ENCODE assay signal across 1 cellular context in the genomic region with DNA sequence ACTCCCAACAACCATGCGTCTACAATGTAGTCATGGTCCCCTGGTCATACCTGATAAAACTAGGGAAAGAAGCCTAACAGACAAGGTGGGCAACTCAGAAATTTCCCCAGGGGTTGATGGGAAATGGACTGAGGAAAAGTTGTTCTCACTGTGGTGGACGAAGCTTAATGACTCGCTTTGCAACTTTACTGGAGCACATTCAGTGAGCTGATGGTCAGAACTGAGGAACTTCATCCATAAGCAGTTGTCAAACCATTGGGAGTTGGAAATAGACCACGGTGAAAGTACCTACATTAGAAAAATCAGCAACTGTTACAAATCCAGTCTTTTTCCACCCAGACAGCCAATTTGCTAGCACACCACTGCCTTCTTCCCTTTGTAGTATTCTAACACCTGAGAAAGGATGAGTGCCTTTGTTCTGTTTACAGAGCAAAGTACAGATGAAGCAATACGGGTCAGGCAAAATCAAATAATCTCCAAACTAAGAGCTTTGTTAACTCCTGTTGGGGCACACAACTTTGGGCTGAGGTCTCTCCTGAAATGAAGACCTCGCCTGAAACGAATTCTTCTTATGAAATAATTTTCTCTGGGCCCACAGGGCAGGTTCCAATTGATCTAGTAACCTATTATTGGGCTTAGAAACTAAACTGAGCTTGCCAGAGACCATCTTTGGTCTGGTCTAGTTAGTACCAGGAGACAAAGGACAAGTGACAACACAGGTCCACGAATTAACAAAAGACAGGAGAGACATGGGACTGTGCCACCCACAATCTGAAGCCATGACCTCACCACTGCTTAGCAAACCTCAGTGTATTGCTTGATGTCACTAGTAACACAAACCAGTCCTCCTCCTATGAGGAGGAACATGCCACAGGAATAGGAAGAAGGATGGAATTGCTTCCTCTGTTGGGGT.
TF ChIP-seq lines count a peak whose summit lies in the region.

No MANE protein-coding gene starts in this region.

TF ChIP-seq in HepG2, 621 proteins besides CTCF, POLR2A, EP300 and RAD21 (continued from another document and continues in another):
- TF ChIP-seq, protein P1, sequence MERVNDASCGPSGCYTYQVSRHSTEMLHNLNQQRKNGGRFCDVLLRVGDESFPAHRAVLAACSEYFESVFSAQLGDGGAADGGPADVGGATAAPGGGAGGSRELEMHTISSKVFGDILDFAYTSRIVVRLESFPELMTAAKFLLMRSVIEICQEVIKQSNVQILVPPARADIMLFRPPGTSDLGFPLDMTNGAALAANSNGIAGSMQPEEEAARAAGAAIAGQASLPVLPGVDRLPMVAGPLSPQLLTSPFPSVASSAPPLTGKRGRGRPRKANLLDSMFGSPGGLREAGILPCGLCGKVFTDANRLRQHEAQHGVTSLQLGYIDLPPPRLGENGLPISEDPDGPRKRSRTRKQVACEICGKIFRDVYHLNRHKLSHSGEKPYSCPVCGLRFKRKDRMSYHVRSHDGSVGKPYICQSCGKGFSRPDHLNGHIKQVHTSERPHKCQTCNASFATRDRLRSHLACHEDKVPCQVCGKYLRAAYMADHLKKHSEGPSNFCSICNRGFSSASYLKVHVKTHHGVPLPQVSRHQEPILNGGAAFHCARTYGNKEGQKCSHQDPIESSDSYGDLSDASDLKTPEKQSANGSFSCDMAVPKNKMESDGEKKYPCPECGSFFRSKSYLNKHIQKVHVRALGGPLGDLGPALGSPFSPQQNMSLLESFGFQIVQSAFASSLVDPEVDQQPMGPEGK (CRISPR knock-in tag; IDR thresholded peaks at IDR 0.05) = peak; percentile 49
- TF ChIP-seq, protein P2, sequence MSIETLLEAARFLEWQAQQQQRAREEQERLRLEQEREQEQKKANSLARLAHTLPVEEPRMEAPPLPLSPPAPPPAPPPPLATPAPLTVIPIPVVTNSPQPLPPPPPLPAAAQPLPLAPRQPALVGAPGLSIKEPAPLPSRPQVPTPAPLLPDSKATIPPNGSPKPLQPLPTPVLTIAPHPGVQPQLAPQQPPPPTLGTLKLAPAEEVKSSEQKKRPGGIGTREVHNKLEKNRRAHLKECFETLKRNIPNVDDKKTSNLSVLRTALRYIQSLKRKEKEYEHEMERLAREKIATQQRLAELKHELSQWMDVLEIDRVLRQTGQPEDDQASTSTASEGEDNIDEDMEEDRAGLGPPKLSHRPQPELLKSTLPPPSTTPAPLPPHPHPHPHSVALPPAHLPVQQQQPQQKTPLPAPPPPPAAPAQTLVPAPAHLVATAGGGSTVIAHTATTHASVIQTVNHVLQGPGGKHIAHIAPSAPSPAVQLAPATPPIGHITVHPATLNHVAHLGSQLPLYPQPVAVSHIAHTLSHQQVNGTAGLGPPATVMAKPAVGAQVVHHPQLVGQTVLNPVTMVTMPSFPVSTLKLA (IDR thresholded peaks at IDR 0.05) = 0 out of 2 replicates have a peak, but pooled peaks have one; percentile 7
- TF ChIP-seq ZKSCAN8 (CRISPR knock-in tag; IDR thresholded peaks at IDR 0.05; ENCODE audit: borderline replicate concordance) (peak; percentile 75; the same call in 1 of the 2 replicates), PHB2 (IDR thresholded peaks at IDR 0.05; ENCODE audit: partially characterized antibody) (no peak), SALL1 (CRISPR knock-in tag; IDR thresholded peaks at IDR 0.05) (peak; percentile 77; the same call in 1 of the 2 replicates), DR1 (CRISPR knock-in tag; IDR thresholded peaks at IDR 0.05) (no peak), HNF4G (IDR thresholded peaks at IDR 0.05; ENCODE audit: borderline replicate concordance, low read depth, low read length) (peak; percentile 98), HNF4G (CRISPR knock-in tag; IDR thresholded peaks at IDR 0.05; ENCODE audit: borderline replicate concordance, low read depth) (peak; percentile 90; the same call in 1 of the 2 replicates), RXRB (CRISPR knock-in tag; IDR thresholded peaks at IDR 0.05; ENCODE audit: borderline replicate concordance) (peak; percentile 88), MIER2 (CRISPR knock-in tag; IDR thresholded peaks at IDR 0.05) (peak; percentile 37; the same call in 1 of the 2 replicates), MED1 (CRISPR knock-in tag; IDR thresholded peaks at IDR 0.05) (peak; percentile 80), ZBTB8A (CRISPR knock-in tag; IDR thresholded peaks at IDR 0.05; ENCODE audit: borderline replicate concordance, low read depth) (no peak), MIXL1 (CRISPR knock-in tag; IDR thresholded peaks at IDR 0.05) (peak; percentile 78; the same call in 1 of the 2 replicates), BRCA1 (CRISPR knock-in tag; IDR thresholded peaks at IDR 0.05) (no peak), FOXO1 (CRISPR knock-in tag; IDR thresholded peaks at IDR 0.05) (peak; percentile 80), ZMYM4 (CRISPR knock-in tag; IDR thresholded peaks at IDR 0.05) (peak; percentile 93), NR2F6 (IDR thresholded peaks at IDR 0.05) (peak; percentile 89), NR2F6 (CRISPR knock-in tag; IDR thresholded peaks at IDR 0.05) (peak; percentile 71), EHMT2 (IDR thresholded peaks at IDR 0.05; ENCODE audit: borderline replicate concordance, low read depth, low read length) (peak; percentile 43; the same call in 1 of the 2 replicates), TBX2 (CRISPR knock-in tag; IDR thresholded peaks at IDR 0.05; ENCODE audit: borderline replicate concordance) (peak; percentile 97), SMAD3 (CRISPR knock-in tag; IDR thresholded peaks at IDR 0.05) (peak; percentile 92), FOXJ3 (CRISPR knock-in tag; IDR thresholded peaks at IDR 0.05; ENCODE audit: borderline replicate concordance) (peak; percentile 93; the same call in 1 of the 2 replicates), ZBTB21 (CRISPR knock-in tag; IDR thresholded peaks at IDR 0.05) (peak; percentile 87), CHD4 (IDR thresholded peaks at IDR 0.05; ENCODE audit: borderline replicate concordance, low read length) (peak; percentile 90; the same call in 1 of the 2 replicates), ZEB1 (IDR thresholded peaks at IDR 0.05; ENCODE audit: insufficient replicate concordance, low read depth) (peak; percentile 82), SMARCC2 (IDR thresholded peaks at IDR 0.05) (0 out of 2 replicates have a peak, but pooled peaks have one; percentile 39), NR2F2 (IDR thresholded peaks at IDR 0.05; ENCODE audit: borderline replicate concordance, low read depth) (peak; percentile 78), ATM (IDR thresholded peaks at IDR 0.05; ENCODE audit: borderline replicate concordance) (no peak), ZNF496 (CRISPR knock-in tag; IDR thresholded peaks at IDR 0.05; ENCODE audit: insufficient replicate concordance) (no peak), TARDBP (CRISPR knock-in tag; IDR thresholded peaks at IDR 0.05) (peak; percentile 83; the same call in 1 of the 2 replicates), TEAD3 (CRISPR knock-in tag; optimal IDR thresholded peaks at IDR 0.05; ENCODE audit: borderline replicate concordance) (peak; percentile 21), NCOA2 (CRISPR knock-in tag; IDR thresholded peaks at IDR 0.05) (peak; percentile 90), CBX1 (IDR thresholded peaks at IDR 0.05; ENCODE audit: low read depth) (peak; percentile 29), CREM (IDR thresholded peaks at IDR 0.05) (peak; percentile 76), CREM (CRISPR knock-in tag; IDR thresholded peaks at IDR 0.05) (no peak), ATF7-NPFF (CRISPR knock-in tag; IDR thresholded peaks at IDR 0.05; ENCODE audit: low read depth) (no peak), KAT7 (CRISPR knock-in tag; IDR thresholded peaks at IDR 0.05; ENCODE audit: borderline replicate concordance) (peak; percentile 39; the same call in 1 of the 2 replicates), AGO1 (IDR thresholded peaks at IDR 0.05; ENCODE audit: low read depth, low read length, poor library complexity, severe bottlenecking) (no peak), PPARG (CRISPR knock-in tag; conservative IDR thresholded peaks at IDR 0.05) (peak; percentile 79), CBFB (CRISPR knock-in tag; IDR thresholded peaks at IDR 0.05) (0 out of 2 replicates have a peak, but pooled peaks have one; percentile 48)
- TF ChIP-seq, protein P3, sequence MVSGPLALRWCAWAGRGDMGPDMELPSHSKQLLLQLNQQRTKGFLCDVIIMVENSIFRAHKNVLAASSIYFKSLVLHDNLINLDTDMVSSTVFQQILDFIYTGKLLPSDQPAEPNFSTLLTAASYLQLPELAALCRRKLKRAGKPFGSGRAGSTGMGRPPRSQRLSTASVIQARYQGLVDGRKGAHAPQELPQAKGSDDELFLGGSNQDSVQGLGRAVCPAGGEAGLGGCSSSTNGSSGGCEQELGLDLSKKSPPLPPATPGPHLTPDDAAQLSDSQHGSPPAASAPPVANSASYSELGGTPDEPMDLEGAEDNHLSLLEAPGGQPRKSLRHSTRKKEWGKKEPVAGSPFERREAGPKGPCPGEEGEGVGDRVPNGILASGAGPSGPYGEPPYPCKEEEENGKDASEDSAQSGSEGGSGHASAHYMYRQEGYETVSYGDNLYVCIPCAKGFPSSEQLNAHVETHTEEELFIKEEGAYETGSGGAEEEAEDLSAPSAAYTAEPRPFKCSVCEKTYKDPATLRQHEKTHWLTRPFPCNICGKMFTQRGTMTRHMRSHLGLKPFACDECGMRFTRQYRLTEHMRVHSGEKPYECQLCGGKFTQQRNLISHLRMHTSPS (CRISPR knock-in tag; IDR thresholded peaks at IDR 0.05; ENCODE audit: low read depth) = no peak
- TF ChIP-seq, protein P4, sequence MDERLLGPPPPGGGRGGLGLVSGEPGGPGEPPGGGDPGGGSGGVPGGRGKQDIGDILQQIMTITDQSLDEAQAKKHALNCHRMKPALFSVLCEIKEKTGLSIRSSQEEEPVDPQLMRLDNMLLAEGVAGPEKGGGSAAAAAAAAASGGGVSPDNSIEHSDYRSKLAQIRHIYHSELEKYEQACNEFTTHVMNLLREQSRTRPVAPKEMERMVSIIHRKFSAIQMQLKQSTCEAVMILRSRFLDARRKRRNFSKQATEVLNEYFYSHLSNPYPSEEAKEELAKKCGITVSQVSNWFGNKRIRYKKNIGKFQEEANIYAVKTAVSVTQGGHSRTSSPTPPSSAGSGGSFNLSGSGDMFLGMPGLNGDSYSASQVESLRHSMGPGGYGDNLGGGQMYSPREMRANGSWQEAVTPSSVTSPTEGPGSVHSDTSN (CRISPR knock-in tag; IDR thresholded peaks at IDR 0.05) = no peak
- TF ChIP-seq, protein P5, sequence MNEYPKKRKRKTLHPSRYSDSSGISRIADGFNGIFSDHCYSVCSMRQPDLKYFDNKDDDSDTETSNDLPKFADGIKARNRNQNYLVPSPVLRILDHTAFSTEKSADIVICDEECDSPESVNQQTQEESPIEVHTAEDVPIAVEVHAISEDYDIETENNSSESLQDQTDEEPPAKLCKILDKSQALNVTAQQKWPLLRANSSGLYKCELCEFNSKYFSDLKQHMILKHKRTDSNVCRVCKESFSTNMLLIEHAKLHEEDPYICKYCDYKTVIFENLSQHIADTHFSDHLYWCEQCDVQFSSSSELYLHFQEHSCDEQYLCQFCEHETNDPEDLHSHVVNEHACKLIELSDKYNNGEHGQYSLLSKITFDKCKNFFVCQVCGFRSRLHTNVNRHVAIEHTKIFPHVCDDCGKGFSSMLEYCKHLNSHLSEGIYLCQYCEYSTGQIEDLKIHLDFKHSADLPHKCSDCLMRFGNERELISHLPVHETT (CRISPR knock-in tag; conservative IDR thresholded peaks at IDR 0.05) = no peak
- TF ChIP-seq, protein P6, sequence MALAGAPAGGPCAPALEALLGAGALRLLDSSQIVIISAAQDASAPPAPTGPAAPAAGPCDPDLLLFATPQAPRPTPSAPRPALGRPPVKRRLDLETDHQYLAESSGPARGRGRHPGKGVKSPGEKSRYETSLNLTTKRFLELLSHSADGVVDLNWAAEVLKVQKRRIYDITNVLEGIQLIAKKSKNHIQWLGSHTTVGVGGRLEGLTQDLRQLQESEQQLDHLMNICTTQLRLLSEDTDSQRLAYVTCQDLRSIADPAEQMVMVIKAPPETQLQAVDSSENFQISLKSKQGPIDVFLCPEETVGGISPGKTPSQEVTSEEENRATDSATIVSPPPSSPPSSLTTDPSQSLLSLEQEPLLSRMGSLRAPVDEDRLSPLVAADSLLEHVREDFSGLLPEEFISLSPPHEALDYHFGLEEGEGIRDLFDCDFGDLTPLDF (CRISPR knock-in tag; IDR thresholded peaks at IDR 0.05) = no peak
- TF ChIP-seq, protein P7, sequence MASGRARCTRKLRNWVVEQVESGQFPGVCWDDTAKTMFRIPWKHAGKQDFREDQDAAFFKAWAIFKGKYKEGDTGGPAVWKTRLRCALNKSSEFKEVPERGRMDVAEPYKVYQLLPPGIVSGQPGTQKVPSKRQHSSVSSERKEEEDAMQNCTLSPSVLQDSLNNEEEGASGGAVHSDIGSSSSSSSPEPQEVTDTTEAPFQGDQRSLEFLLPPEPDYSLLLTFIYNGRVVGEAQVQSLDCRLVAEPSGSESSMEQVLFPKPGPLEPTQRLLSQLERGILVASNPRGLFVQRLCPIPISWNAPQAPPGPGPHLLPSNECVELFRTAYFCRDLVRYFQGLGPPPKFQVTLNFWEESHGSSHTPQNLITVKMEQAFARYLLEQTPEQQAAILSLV (CRISPR knock-in tag; IDR thresholded peaks at IDR 0.05; ENCODE audit: borderline replicate concordance) = no peak
- TF ChIP-seq, protein P8, sequence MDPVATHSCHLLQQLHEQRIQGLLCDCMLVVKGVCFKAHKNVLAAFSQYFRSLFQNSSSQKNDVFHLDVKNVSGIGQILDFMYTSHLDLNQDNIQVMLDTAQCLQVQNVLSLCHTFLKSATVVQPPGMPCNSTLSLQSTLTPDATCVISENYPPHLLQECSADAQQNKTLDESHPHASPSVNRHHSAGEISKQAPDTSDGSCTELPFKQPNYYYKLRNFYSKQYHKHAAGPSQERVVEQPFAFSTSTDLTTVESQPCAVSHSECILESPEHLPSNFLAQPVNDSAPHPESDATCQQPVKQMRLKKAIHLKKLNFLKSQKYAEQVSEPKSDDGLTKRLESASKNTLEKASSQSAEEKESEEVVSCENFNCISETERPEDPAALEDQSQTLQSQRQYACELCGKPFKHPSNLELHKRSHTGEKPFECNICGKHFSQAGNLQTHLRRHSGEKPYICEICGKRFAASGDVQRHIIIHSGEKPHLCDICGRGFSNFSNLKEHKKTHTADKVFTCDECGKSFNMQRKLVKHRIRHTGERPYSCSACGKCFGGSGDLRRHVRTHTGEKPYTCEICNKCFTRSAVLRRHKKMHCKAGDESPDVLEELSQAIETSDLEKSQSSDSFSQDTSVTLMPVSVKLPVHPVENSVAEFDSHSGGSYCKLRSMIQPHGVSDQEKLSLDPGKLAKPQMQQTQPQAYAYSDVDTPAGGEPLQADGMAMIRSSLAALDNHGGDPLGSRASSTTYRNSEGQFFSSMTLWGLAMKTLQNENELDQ (CRISPR knock-in tag; IDR thresholded peaks at IDR 0.05; ENCODE audit: borderline replicate concordance) = no peak
- TF ChIP-seq, protein P9, sequence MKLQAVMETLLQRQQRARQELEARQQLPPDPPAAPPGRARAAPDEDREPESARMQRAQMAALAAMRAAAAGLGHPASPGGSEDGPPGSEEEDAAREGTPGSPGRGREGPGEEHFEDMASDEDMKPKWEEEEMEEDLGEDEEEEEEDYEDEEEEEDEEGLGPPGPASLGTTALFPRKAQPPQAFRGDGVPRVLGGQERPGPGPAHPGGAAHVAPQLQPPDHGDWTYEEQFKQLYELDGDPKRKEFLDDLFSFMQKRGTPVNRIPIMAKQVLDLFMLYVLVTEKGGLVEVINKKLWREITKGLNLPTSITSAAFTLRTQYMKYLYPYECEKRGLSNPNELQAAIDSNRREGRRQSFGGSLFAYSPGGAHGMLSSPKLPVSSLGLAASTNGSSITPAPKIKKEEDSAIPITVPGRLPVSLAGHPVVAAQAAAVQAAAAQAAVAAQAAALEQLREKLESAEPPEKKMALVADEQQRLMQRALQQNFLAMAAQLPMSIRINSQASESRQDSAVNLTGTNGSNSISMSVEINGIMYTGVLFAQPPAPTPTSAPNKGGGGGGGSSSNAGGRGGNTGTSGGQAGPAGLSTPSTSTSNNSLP (IDR thresholded peaks at IDR 0.05; ENCODE audit: low read depth, low read length) = peak; percentile 74
